ENCODE assay signal across 1 cellular context in the genomic region with DNA sequence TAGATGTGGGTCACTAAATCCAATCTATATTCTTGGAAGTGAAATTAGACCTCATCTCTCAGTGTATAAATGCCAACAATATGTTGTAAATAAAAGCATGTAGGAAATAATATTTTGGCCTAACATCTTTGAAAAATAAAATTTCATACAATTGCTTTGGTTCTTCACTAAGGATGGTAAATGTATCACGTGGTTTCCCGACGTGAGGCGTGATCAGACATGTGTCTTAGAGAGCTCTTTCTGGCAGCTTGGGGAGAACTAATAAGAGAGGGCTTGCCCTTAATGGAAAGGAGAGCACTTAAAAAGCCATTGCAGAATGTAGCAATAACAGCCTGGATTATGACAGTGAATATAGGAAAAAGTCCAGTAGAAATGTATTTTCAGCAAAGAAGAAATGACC.
TF ChIP-seq lines count a peak whose summit lies in the region.

No MANE protein-coding gene starts in this region.

TF ChIP-seq in GM23338, 12 proteins besides CTCF, POLR2A, EP300 and RAD21 (continued from another document):
- TF ChIP-seq, protein P1, sequence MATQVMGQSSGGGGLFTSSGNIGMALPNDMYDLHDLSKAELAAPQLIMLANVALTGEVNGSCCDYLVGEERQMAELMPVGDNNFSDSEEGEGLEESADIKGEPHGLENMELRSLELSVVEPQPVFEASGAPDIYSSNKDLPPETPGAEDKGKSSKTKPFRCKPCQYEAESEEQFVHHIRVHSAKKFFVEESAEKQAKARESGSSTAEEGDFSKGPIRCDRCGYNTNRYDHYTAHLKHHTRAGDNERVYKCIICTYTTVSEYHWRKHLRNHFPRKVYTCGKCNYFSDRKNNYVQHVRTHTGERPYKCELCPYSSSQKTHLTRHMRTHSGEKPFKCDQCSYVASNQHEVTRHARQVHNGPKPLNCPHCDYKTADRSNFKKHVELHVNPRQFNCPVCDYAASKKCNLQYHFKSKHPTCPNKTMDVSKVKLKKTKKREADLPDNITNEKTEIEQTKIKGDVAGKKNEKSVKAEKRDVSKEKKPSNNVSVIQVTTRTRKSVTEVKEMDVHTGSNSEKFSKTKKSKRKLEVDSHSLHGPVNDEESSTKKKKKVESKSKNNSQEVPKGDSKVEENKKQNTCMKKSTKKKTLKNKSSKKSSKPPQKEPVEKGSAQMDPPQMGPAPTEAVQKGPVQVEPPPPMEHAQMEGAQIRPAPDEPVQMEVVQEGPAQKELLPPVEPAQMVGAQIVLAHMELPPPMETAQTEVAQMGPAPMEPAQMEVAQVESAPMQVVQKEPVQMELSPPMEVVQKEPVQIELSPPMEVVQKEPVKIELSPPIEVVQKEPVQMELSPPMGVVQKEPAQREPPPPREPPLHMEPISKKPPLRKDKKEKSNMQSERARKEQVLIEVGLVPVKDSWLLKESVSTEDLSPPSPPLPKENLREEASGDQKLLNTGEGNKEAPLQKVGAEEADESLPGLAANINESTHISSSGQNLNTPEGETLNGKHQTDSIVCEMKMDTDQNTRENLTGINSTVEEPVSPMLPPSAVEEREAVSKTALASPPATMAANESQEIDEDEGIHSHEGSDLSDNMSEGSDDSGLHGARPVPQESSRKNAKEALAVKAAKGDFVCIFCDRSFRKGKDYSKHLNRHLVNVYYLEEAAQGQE (IDR thresholded peaks at IDR 0.05; ENCODE audit: unreplicated experiment): no peak
- TF ChIP-seq, protein P2, sequence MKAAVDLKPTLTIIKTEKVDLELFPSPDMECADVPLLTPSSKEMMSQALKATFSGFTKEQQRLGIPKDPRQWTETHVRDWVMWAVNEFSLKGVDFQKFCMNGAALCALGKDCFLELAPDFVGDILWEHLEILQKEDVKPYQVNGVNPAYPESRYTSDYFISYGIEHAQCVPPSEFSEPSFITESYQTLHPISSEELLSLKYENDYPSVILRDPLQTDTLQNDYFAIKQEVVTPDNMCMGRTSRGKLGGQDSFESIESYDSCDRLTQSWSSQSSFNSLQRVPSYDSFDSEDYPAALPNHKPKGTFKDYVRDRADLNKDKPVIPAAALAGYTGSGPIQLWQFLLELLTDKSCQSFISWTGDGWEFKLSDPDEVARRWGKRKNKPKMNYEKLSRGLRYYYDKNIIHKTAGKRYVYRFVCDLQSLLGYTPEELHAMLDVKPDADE (IDR thresholded peaks at IDR 0.05): no peak
